10 cellular contexts compared by ENCODE assay signal in the genomic region with DNA sequence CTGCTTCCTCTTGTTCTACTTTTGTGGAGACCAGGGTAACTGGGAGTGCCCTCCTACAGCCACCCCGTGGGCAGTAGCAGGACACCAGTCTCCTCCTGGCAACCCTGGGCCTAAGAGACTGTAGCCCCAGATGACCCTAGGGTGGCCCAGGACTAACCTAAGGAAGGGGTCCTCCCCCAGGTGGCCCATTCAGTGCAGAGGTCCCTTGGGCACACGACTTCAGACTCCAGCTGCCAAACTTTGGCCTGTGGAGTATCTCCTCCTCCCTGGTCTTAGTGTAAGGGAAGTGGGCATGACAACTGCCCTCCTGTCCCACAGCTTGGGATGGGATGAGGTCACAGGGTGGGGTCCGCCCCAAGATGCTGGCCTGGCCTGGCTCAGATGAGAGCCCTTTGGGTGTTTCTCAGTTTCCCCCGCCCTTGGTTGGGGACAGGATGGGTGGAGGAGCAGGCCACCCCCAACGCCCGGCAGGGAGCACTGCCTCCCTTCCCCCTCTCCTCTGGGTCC. TPM values are rescaled to one million over a fixed set of nuclear protein-coding genes. Genes with fewer than 3 reads are reported as not detected.
A peak's percentile ranks its signal among the peaks of the same experiment; 100 is the strongest.
DNase-seq lines count a peak whose midpoint lies in the region; ATAC-seq and TF ChIP-seq lines count a peak whose summit lies in the region.
"Had no signal": no experiment of that assay in that cellular context is flagged by ENCODE, and none has a peak within 500 bp of the region (broad histone marks: within the 10 kb centered on the region; RNA-seq: fewer than 3 reads in every experiment).

No MANE protein-coding gene starts in this region.

- H3K27ac ChIP-seq in HEK293 (ENCODE audit: extremely low read depth, low read depth, low read length) (no peak overlapping the region; the same call in 1 of the 2 replicates), VCaP (peak overlapping the region; percentile 52; the same call in 1 of the 2 replicates), heart right ventricle (peak overlapping the region; percentile 31 to 98 (median 90))
- H3K27ac ChIP-seq: cardiac muscle cell had no signal

- no TSS peak for BruUV-seq in Calu3 (replicated peaks; lab: Mats Ljungman, UMichigan)

- H3K4me3 Mint-ChIP-seq in stimulated activated naive CD8-positive, alpha-beta T cell treated with anti-CD3 and anti-CD28 coated beads, Interleukin-15, Interleukin-2, amounts not matched to agents 100 ng/mL and 50 ng/mL, for 24 hours = peak overlapping the region; percentile 86
- no peak overlapping the region for H3K4me3 Mint-ChIP-seq in Calu3 (ENCODE audit: low read depth, unreplicated experiment)

- H3K36me3 ChIP-seq in HEK293 (ENCODE audit: control insufficient read depth in 2 of 2, insufficient read depth in 1 of 2, low read length in 2 of 2) (peaks cover 0 to 30% of the 10 kb centered on the region in 2 experiments; a peak in 1 of 3 replicates), heart right ventricle (peaks cover 0 to 11% (median 0%) of the 10 kb centered on the region in 9 donors)
- H3K36me3 ChIP-seq: cardiac muscle cell had no signal

- H3K27me3 Mint-ChIP-seq in stimulated activated naive CD8-positive, alpha-beta T cell treated with anti-CD3 and anti-CD28 coated beads, Interleukin-15, Interleukin-2, amounts not matched to agents 100 ng/mL and 50 ng/mL, for 24 hours = no peaks in the 10 kb centered on the region
- no peaks in the 10 kb centered on the region for H3K27me3 Mint-ChIP-seq in Calu3 (ENCODE audit: unreplicated experiment)

- peak; percentile 36 to 48 for DNase-seq in heart right ventricle
- no peak for DNase-seq in Calu3
- DNase-seq: islet precursor cell had no signal

- POLR2A ChIA-PET in HEK293 (lab: Yijun Ruan, JAX) = interaction anchor here (1.0 to 1.4 kb wide), 2 partner anchors 9 to 18 kb away, joined by 4 read pairs; no protein-coding TSS in a partner anchor

- TF ChIP-seq CTCF in HEK293 (tag by site-specific recombination; IDR thresholded peaks at IDR 0.05) = no peak
- no peak for TF ChIP-seq CTCF in VCaP (conservative IDR thresholded peaks at IDR 0.05)
- TF ChIP-seq CTCF in heart right ventricle (IDR thresholded peaks at IDR 0.05) = no peak
- TF ChIP-seq CTCF in Calu3 (IDR thresholded peaks at IDR 0.05; ENCODE audit: unreplicated experiment) = no peak

- H3K4me1 ChIP-seq in HEK293 (ENCODE audit: control insufficient read depth, insufficient read depth, low read length) = peaks cover 53% of the 10 kb centered on the region
- peaks cover 59 to 93% (median 91%) of the 10 kb centered on the region in 9 donors for H3K4me1 ChIP-seq in heart right ventricle

- 22 to 24% methylated on average over 6 of the region's 6 CpGs for WGBS in heart right ventricle, 2 donors

- intact Hi-C loops in heart right ventricle (cut with DNase I) (loop anchor here in 2 of 10 donors (10.0 kb wide), 2 partner anchors 58 to 418 kb away; a partner anchor contains a TSS), Calu3 (cut with micrococcal nuclease; ENCODE audit: unreplicated experiment) (no loop called here)

- peak in 6 of 8 donors; percentile 9 to 43 (median 18) for ATAC-seq in heart right ventricle
- ATAC-seq in GM18520 (IDR thresholded peaks at IDR 0.05; ENCODE audit: unreplicated experiment) = no peak
- ATAC-seq in GM19324 (IDR thresholded peaks at IDR 0.05; ENCODE audit: low FRiP score, unreplicated experiment) = no peak

- H3K36me3 Mint-ChIP-seq in stimulated activated naive CD8-positive, alpha-beta T cell treated with anti-CD3 and anti-CD28 coated beads, Interleukin-15, Interleukin-2, amounts not matched to agents 100 ng/mL and 50 ng/mL, for 24 hours (ENCODE audit: low read depth) = peaks cover 59% of the 10 kb centered on the region
- H3K36me3 Mint-ChIP-seq in Calu3 (ENCODE audit: insufficient read depth, unreplicated experiment) = peaks cover 23% of the 10 kb centered on the region

- H3K4me3 ChIP-seq in HEK293 (ENCODE audit: low read depth, low read length) (no peak overlapping the region), heart right ventricle (peak overlapping the region in 4 of 10 donors; percentile 8 to 88 (median 20))
- H3K4me3 ChIP-seq: cardiac muscle cell had no signal

- no peaks in the 10 kb centered on the region for H3K27me3 ChIP-seq in heart right ventricle
- H3K27me3 ChIP-seq: cardiac muscle cell had no signal

- peaks cover 73% of the 10 kb centered on the region for H3K4me1 Mint-ChIP-seq in stimulated activated naive CD8-positive, alpha-beta T cell treated with anti-CD3 and anti-CD28 coated beads, Interleukin-15, Interleukin-2, amounts not matched to agents 100 ng/mL and 50 ng/mL, for 24 hours (ENCODE audit: low read depth)
- H3K4me1 Mint-ChIP-seq in Calu3 (ENCODE audit: low read depth, unreplicated experiment) = peaks cover 61% of the 10 kb centered on the region

- CTCF ChIA-PET in HEK293 (lab: Yijun Ruan, JAX) = interaction anchor here (0.7 to 25.7 kb wide), 17 partner anchors 12 to 794 kb away, joined by 3 to 649 read pairs (median 4); a partner anchor contains a TSS
- CTCF ChIA-PET in Calu3 (lab: Charles Lee) = interaction anchor here (0.8 to 1.8 kb wide), 5 partner anchors 16 to 390 kb away, joined by 3 to 10 read pairs (median 3); a partner anchor contains a TSS

- H3K9me3 Mint-ChIP-seq in stimulated activated naive CD8-positive, alpha-beta T cell treated with anti-CD3 and anti-CD28 coated beads, Interleukin-15, Interleukin-2, amounts not matched to agents 100 ng/mL and 50 ng/mL, for 24 hours = no peaks in the 10 kb centered on the region
- no peaks in the 10 kb centered on the region for H3K9me3 Mint-ChIP-seq in Calu3 (ENCODE audit: low read depth, unreplicated experiment)

- no peaks in the 10 kb centered on the region for H3K9me3 ChIP-seq in HEK293 (ENCODE audit: control insufficient read depth, insufficient read depth, low read depth, low read length)
- H3K9me3 ChIP-seq in heart right ventricle = no peaks in the 10 kb centered on the region

- H3K27ac Mint-ChIP-seq in stimulated activated naive CD8-positive, alpha-beta T cell treated with anti-CD3 and anti-CD28 coated beads, Interleukin-15, Interleukin-2, amounts not matched to agents 100 ng/mL and 50 ng/mL, for 24 hours = peak overlapping the region; percentile 95
- no peak overlapping the region for H3K27ac Mint-ChIP-seq in Calu3 (ENCODE audit: unreplicated experiment)

TF ChIP-seq in HEK293, 187 proteins besides CTCF, POLR2A, EP300 and RAD21 (continues in another document):
- TF ChIP-seq, protein P1, sequence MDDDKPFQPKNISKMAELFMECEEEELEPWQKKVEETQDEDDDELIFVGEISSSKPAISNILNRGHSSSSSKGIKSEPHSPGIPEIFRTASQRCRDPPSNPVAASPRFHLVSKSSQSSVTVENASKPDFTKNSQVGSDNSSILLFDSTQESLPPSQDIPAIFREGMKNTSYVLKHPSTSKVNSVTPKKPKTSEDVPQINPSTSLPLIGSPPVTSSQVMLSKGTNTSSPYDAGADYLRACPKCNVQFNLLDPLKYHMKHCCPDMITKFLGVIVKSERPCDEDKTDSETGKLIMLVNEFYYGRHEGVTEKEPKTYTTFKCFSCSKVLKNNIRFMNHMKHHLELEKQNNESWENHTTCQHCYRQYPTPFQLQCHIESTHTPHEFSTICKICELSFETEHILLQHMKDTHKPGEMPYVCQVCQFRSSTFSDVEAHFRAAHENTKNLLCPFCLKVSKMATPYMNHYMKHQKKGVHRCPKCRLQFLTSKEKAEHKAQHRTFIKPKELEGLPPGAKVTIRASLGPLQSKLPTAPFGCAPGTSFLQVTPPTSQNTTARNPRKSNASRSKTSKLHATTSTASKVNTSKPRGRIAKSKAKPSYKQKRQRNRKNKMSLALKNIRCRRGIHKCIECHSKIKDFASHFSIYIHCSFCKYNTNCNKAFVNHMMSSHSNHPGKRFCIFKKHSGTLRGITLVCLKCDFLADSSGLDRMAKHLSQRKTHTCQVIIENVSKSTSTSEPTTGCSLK (tag by site-specific recombination; IDR thresholded peaks at IDR 0.05) = no peak
- no peak for TF ChIP-seq ZEB2 (tag by site-specific recombination; IDR thresholded peaks at IDR 0.05)
- peak; percentile 89 for TF ChIP-seq KLF1 (tag by site-specific recombination; IDR thresholded peaks at IDR 0.05)
- peak; percentile 85 for TF ChIP-seq ZFP69B (tag by site-specific recombination; IDR thresholded peaks at IDR 0.05)
- peak; percentile 54 for TF ChIP-seq GLIS2 (tag by site-specific recombination; IDR thresholded peaks at IDR 0.05)
- 0 out of 2 replicates have a peak, but pooled peaks have one; percentile 25 for TF ChIP-seq SP2 (tag by site-specific recombination; IDR thresholded peaks at IDR 0.05)
- TF ChIP-seq, protein P2, sequence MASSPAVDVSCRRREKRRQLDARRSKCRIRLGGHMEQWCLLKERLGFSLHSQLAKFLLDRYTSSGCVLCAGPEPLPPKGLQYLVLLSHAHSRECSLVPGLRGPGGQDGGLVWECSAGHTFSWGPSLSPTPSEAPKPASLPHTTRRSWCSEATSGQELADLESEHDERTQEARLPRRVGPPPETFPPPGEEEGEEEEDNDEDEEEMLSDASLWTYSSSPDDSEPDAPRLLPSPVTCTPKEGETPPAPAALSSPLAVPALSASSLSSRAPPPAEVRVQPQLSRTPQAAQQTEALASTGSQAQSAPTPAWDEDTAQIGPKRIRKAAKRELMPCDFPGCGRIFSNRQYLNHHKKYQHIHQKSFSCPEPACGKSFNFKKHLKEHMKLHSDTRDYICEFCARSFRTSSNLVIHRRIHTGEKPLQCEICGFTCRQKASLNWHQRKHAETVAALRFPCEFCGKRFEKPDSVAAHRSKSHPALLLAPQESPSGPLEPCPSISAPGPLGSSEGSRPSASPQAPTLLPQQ (tag by site-specific recombination; IDR thresholded peaks at IDR 0.05) = peak; percentile 84

RNA-seq across cellular contexts. Expression of a gene that starts 4.8 kb away (rescaled TPM):
- 10 to 100 TPM; 20.3 to 48.6 (median 24.8) TPM for total RNA-seq in heart right ventricle
- 10 to 100 TPM; 19.7 to 35.2 TPM for polyA plus RNA-seq in heart right ventricle
- 82.6 and 85.1 TPM in 2 replicates for total RNA-seq in Calu3 (2022)

RNA-seq across cellular contexts. Expression of a gene that starts 25.9 kb away (rescaled TPM):
- total RNA-seq in heart right ventricle = 10 to 100 TPM in 4 of 10 donors, 1 to 10 TPM in 6; 6.3 to 47.4 (median 9.0) TPM
- 10 to 100 TPM in 1 of 2 donors, under 1 TPM in 1; 0.03 to 18.4 TPM for polyA plus RNA-seq in heart right ventricle
- 0.35 and 1.1 TPM in 2 replicates for total RNA-seq in Calu3 (2022)
- total RNA-seq: cardiac muscle cell, M059J had no signal
- polyA plus RNA-seq: cardiac muscle cell had no signal

RNA-seq across cellular contexts. Expression of a gene that starts 38.1 kb away (rescaled TPM):
- total RNA-seq in heart right ventricle (under 1 TPM in 1 of 10 donors, not detected in 9; 0.11 TPM), Calu3 (2022) (not detected in 2 replicates)
- polyA plus RNA-seq in heart right ventricle = not detected
- total RNA-seq: cardiac muscle cell, M059J had no signal
- polyA plus RNA-seq: cardiac muscle cell had no signal

RNA-seq across cellular contexts. Expression of a gene that starts 39.7 kb away (rescaled TPM):
- total RNA-seq in heart right ventricle = 1 to 10 TPM in 7 of 10 donors, under 1 TPM in 2, not detected in 1; 0.64 to 6.1 (median 1.3) TPM
- 10 to 100 TPM in 1 of 2 donors, under 1 TPM in 1; 0.04 to 14.6 TPM for polyA plus RNA-seq in heart right ventricle
- total RNA-seq in Calu3 (2022) = 0.21 and 0.29 TPM in 2 replicates
- total RNA-seq: cardiac muscle cell, M059J had no signal
- polyA plus RNA-seq: cardiac muscle cell had no signal

RNA-seq across cellular contexts. Expression of a gene that starts 56.2 kb away (rescaled TPM):
- total RNA-seq in heart right ventricle = 10 to 100 TPM; 21.3 to 44.0 (median 24.7) TPM
- 10 to 100 TPM; 22.5 to 56.3 TPM for polyA plus RNA-seq in heart right ventricle
- total RNA-seq in Calu3 (2022) = 33.8 and 42.2 TPM in 2 replicates

Comparison
In these comparisons a context has a peak if more than half of its experiments do, and no peak if none do; other contexts are left out.
1. ATAC-seq: peak in heart right ventricle (6 of 8); none in GM18520 (single experiment) and GM19324 (single experiment).